ENCODE assay signal across 11 cellular contexts in the genomic region with DNA sequence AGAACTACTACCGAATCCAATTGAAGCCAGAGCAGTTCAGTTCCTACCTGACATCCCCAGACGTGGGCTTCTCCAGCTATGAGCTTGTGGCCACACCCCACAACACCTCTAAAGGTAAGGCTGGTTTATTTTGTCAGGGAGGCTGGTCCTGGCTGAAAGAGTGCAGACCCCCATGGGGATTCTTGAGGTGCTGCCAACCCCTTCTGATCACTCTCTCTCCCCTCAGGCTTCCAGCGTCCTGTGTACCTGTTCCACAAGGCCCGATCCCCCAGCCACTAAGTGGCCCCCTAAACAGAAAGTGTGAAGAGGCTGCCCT. TPM values are rescaled to one million over a fixed set of nuclear protein-coding genes. Genes with fewer than 3 reads are reported as not detected.
A peak's percentile ranks its signal among the peaks of the same experiment; 100 is the strongest.
DNase-seq lines count a peak whose midpoint lies in the region; ATAC-seq and TF ChIP-seq lines count a peak whose summit lies in the region.
"Had no signal": no experiment of that assay in that cellular context is flagged by ENCODE, and none has a peak within 500 bp of the region (broad histone marks: within the 10 kb centered on the region; RNA-seq: fewer than 3 reads in every experiment).

No MANE protein-coding gene starts in this region.

- H3K4me2 ChIP-seq in PC-9: 0 out of 2 replicates have a peak overlapping the region, but pooled peaks have one; percentile 17
- H3K4me2 ChIP-seq: smooth muscle cell had no signal

- no peaks in the 10 kb centered on the region for H3K27me3 Mint-ChIP-seq in activated T-cell treated with anti-CD3 and anti-CD28 coated beads, Interleukin-2, amount 50 U/mL, for 4 hours (ENCODE audit: low read depth)
- H3K27me3 Mint-ChIP-seq in central memory CD8-positive, alpha-beta T cell: peaks cover 7% of the 10 kb centered on the region
- H3K27me3 Mint-ChIP-seq in stimulated activated naive B cell treated with anti-CD40 and anti-IgM and Interleukin-4, amounts not matched to agents 10 μg/mL and 1 μg/mL and 100 μg/mL, for 72 hours: peaks cover 6% of the 10 kb centered on the region in 2 donors

- H3F3A ChIP-seq in PC-9 (ENCODE audit: insufficient read depth, low read depth): peaks cover 54% of the 10 kb centered on the region

- H3K9me3 Mint-ChIP-seq in activated T-cell treated with anti-CD3 and anti-CD28 coated beads, Interleukin-2, amount 50 U/mL, for 4 hours: no peaks in the 10 kb centered on the region
- H3K9me3 Mint-ChIP-seq in central memory CD8-positive, alpha-beta T cell: no peaks in the 10 kb centered on the region
- peaks cover 0 to 2% of the 10 kb centered on the region in 2 donors for H3K9me3 Mint-ChIP-seq in stimulated activated naive B cell treated with anti-CD40 and anti-IgM and Interleukin-4, amounts not matched to agents 10 μg/mL and 1 μg/mL and 100 μg/mL, for 72 hours

- H3K9me3 ChIP-seq in PC-9 (ENCODE audit: insufficient read depth, low read depth): no peaks in the 10 kb centered on the region
- H3K9me3 ChIP-seq: upper lobe of right lung had no signal

- H3K9me2 ChIP-seq in PC-9 (ENCODE audit: insufficient read depth): no peaks in the 10 kb centered on the region

- peaks cover 40% of the 10 kb centered on the region for H3K4me1 ChIP-seq in PC-9 (replicated peaks; ENCODE audit: insufficient read depth)

- H3K27me3 ChIP-seq in PC-9 (ENCODE audit: insufficient read depth, low read depth): no peaks in the 10 kb centered on the region
- H3K27me3 ChIP-seq: upper lobe of right lung had no signal

- peaks cover 6% of the 10 kb centered on the region for H4K20me1 ChIP-seq in PC-9 (ENCODE audit: insufficient read depth)

- H3K4me3 Mint-ChIP-seq in activated T-cell treated with anti-CD3 and anti-CD28 coated beads, Interleukin-2, amount 50 U/mL, for 4 hours: peak overlapping the region; percentile 19
- H3K4me3 Mint-ChIP-seq in central memory CD8-positive, alpha-beta T cell: no peak overlapping the region
- H3K4me3 Mint-ChIP-seq in stimulated activated naive B cell treated with anti-CD40 and anti-IgM and Interleukin-4, amounts not matched to agents 10 μg/mL and 1 μg/mL and 100 μg/mL, for 72 hours: no peak overlapping the region

- peaks cover 26% of the 10 kb centered on the region; the same call in 1 of the 2 replicates for H3K36me3 ChIP-seq in PC-9 (ENCODE audit: low read depth)

- intact Hi-C loops in PC-9 (cut with micrococcal nuclease; ENCODE audit: unreplicated experiment): no loop called here

- TF ChIP-seq CTCF in PC-9 (conservative IDR thresholded peaks at IDR 0.05): no peak

- H3K4me3 ChIP-seq in PC-9: no peak overlapping the region
- H3K4me3 ChIP-seq: smooth muscle cell, upper lobe of right lung had no signal

- POLR2A ChIA-PET in PC-9 (lab: Charles Lee; ENCODE audit: unreplicated experiment): no interaction called here

- DNase-seq in activated T-cell treated with anti-CD3 and anti-CD28 coated beads, Interleukin-2, amount 50 U/mL, for 4 hours: no peak
- no peak for DNase-seq in activated T-cell treated with anti-CD3 and anti-CD28 coated beads for 4 hours
- no peak for DNase-seq in PC-9
- DNase-seq in central memory CD8-positive, alpha-beta T cell (ENCODE audit: low spot score in 2 of 2): no peak
- DNase-seq in stimulated activated naive B cell treated with anti-CD40 and anti-IgM and Interleukin-4, amounts not matched to agents 10 μg/mL and 1 μg/mL and 100 μg/mL, for 72 hours: no peak
- no peak for DNase-seq in mucosa of gallbladder (ENCODE audit: low spot score)
- DNase-seq: NCI-H1092 treated with DMSO at 0.1 percent for 48 hours, upper lobe of right lung had no signal

- H3K27ac ChIP-seq in PC-9: no peak overlapping the region
- H3K27ac ChIP-seq: upper lobe of right lung had no signal

- no TSS peak for BruUV-seq in PC-9 (replicated peaks; lab: Mats Ljungman, UMichigan)

- no peak for ATAC-seq in activated T-cell treated with anti-CD3 and anti-CD28 coated beads, Interleukin-2, amount 50 U/mL, for 4 hours
- ATAC-seq in central memory CD8-positive, alpha-beta T cell (replicated peaks; ENCODE audit: extremely low read depth, poor library complexity, severe bottlenecking): no peak
- no peak for ATAC-seq in stimulated activated naive B cell treated with anti-CD40 and anti-IgM and Interleukin-4, amounts not matched to agents 10 μg/mL and 1 μg/mL and 100 μg/mL, for 72 hours (replicated peaks)
- ATAC-seq in HG02852 (IDR thresholded peaks at IDR 0.05; ENCODE audit: unreplicated experiment) (no peak), HG02571 (IDR thresholded peaks at IDR 0.05; ENCODE audit: unreplicated experiment) (no peak)
- ATAC-seq: upper lobe of right lung had no signal

- peak overlapping the region; percentile 41 for H3K27ac Mint-ChIP-seq in central memory CD8-positive, alpha-beta T cell (ENCODE audit: low read depth)
- peak overlapping the region; percentile 56 for H3K27ac Mint-ChIP-seq in stimulated activated naive B cell treated with anti-CD40 and anti-IgM and Interleukin-4, amounts not matched to agents 10 μg/mL and 1 μg/mL and 100 μg/mL, for 72 hours

- H3K36me3 Mint-ChIP-seq in activated T-cell treated with anti-CD3 and anti-CD28 coated beads, Interleukin-2, amount 50 U/mL, for 4 hours (ENCODE audit: insufficient read depth): peaks cover 34% of the 10 kb centered on the region
- H3K36me3 Mint-ChIP-seq in central memory CD8-positive, alpha-beta T cell (ENCODE audit: insufficient read depth): peaks cover 48% of the 10 kb centered on the region
- H3K36me3 Mint-ChIP-seq in stimulated activated naive B cell treated with anti-CD40 and anti-IgM and Interleukin-4, amounts not matched to agents 10 μg/mL and 1 μg/mL and 100 μg/mL, for 72 hours: peaks cover 49 to 64% of the 10 kb centered on the region in 2 donors

- H2AFZ ChIP-seq in PC-9: no peak overlapping the region

- H3K4me1 Mint-ChIP-seq in activated T-cell treated with anti-CD3 and anti-CD28 coated beads, Interleukin-2, amount 50 U/mL, for 4 hours (ENCODE audit: low read depth): peaks cover 44% of the 10 kb centered on the region
- H3K4me1 Mint-ChIP-seq in central memory CD8-positive, alpha-beta T cell: peaks cover 62% of the 10 kb centered on the region
- peaks cover 51 to 69% of the 10 kb centered on the region in 2 donors for H3K4me1 Mint-ChIP-seq in stimulated activated naive B cell treated with anti-CD40 and anti-IgM and Interleukin-4, amounts not matched to agents 10 μg/mL and 1 μg/mL and 100 μg/mL, for 72 hours

- CTCF ChIA-PET in PC-9 (lab: Charles Lee): interaction anchor here (0.5 kb wide), 1 partner anchor 294 kb away, joined by 4 read pairs; no protein-coding TSS in a partner anchor

- H3K79me2 ChIP-seq in PC-9 (ENCODE audit: low read depth): peaks cover 61% of the 10 kb centered on the region

RNA-seq across cellular contexts. Expression of a gene that starts 3.1 kb away (rescaled TPM):
- total RNA-seq in activated T-cell treated with anti-CD3 and anti-CD28 coated beads, Interleukin-2, amount 50 U/mL, for 4 hours: 10 to 100 TPM; 36.3 to 42.6 (median 37.4) TPM
- total RNA-seq in PC-9 (2021) (49.1 and 67.6 TPM in 2 replicates), mucosa of gallbladder (36.3 TPM)

RNA-seq across cellular contexts. Expression of a gene that starts 3.6 kb away (rescaled TPM):
- 10 to 100 TPM; 82.4 to 87.2 (median 84.4) TPM for total RNA-seq in activated T-cell treated with anti-CD3 and anti-CD28 coated beads, Interleukin-2, amount 50 U/mL, for 4 hours
- total RNA-seq in PC-9 (2021) (62.6 and 70.3 TPM in 2 replicates), mucosa of gallbladder (40.5 TPM)

RNA-seq across cellular contexts. Expression of a gene that starts 4.7 kb away (rescaled TPM):
- total RNA-seq in activated T-cell treated with anti-CD3 and anti-CD28 coated beads, Interleukin-2, amount 50 U/mL, for 4 hours: 1 to 10 TPM; 4.2 to 5.1 (median 4.8) TPM
- 7.4 TPM in 2 replicates for total RNA-seq in PC-9 (2021)
- total RNA-seq in mucosa of gallbladder: 4.6 TPM

RNA-seq across cellular contexts. Expression of a gene that starts 30.8 kb away (rescaled TPM):
- total RNA-seq in activated T-cell treated with anti-CD3 and anti-CD28 coated beads, Interleukin-2, amount 50 U/mL, for 4 hours: under 1 TPM; 0.26 to 0.46 (median 0.41) TPM
- total RNA-seq in PC-9 (2021) (1.4 and 4.2 TPM in 2 replicates), mucosa of gallbladder (1.2 TPM)
- total RNA-seq: smooth muscle cell had no signal

RNA-seq across cellular contexts. Expression of a gene that starts 45.8 kb away (rescaled TPM):
- total RNA-seq in activated T-cell treated with anti-CD3 and anti-CD28 coated beads, Interleukin-2, amount 50 U/mL, for 4 hours: 10 to 100 TPM; 65.4 to 81.9 (median 81.5) TPM
- total RNA-seq in PC-9 (2021) (68.8 and 79.8 TPM in 2 replicates), mucosa of gallbladder (78.2 TPM)
